ENCODE assay signal across 32 cellular contexts in genomic region chr9:74872619-74873233, GRCh38. TPM values are rescaled to one million over a fixed set of nuclear protein-coding genes. Genes with fewer than 3 reads are reported as not detected.
"Had no signal": no experiment of that assay in that cellular context is flagged by ENCODE, and none has a peak within 500 bp of the region (broad histone marks: within the 10 kb centered on the region; RNA-seq: fewer than 3 reads in every experiment).

No MANE protein-coding gene starts in this region.

- H3K27ac ChIP-seq: ascending aorta, cardiac muscle cell, WERI-Rb-1 had no signal

- H3K36me3 ChIP-seq: ascending aorta, cardiac muscle cell, WERI-Rb-1 had no signal

- FAIRE-seq: bronchial epithelial cell, TTC549 had no signal

- DNase-seq: activated CD4-positive, alpha-beta memory T cell treated with anti-CD3 and anti-CD28 coated beads, Interleukin-2, amount 10 ng/mL, durations not matched to agents 7 days and 5 days; activated CD4-positive, alpha-beta T cell treated with anti-CD3 and anti-CD28 coated beads for 1 hour; activated CD4-positive, alpha-beta T cell treated with anti-CD3 and anti-CD28 coated beads for 36 hours; activated CD4-positive, alpha-beta T cell treated with anti-CD3 and anti-CD28 coated beads for 48 hours; activated CD4-positive, alpha-beta T cell treated with anti-CD3 and anti-CD28 coated beads, Interleukin-2, amount 10 ng/mL, durations not matched to agents 7 days and 5 days; activated CD4-positive, alpha-beta T cell treated with anti-CD3 and anti-CD28 coated beads, Interleukin-2, amount 50 U/mL, for 48 hours; activated CD4-positive, CD25-positive, alpha-beta regulatory T cell; activated CD8-positive, alpha-beta memory T cell treated with anti-CD3 and anti-CD28 coated beads for 24 hours; activated CD8-positive, alpha-beta memory T cell treated with anti-CD3 and anti-CD28 coated beads, Interleukin-2, amount 10 ng/mL, durations not matched to agents 7 days and 5 days; activated CD8-positive, alpha-beta memory T cell treated with anti-CD3 and anti-CD28 coated beads, Interleukin-2, amount 50 U/mL, for 48 hours; activated CD8-positive, alpha-beta T cell treated with anti-CD3 and anti-CD28 coated beads, Interleukin-2, amount 10 ng/mL, durations not matched to agents 7 days and 5 days; activated effector memory CD4-positive, alpha-beta T cell treated with Interleukin-2 at 50 U/mL for 16 hours; activated gamma-delta T cell; activated naive CD4-positive, alpha-beta T cell treated with anti-CD3 and anti-CD28 coated beads, Interleukin-2, amount 10 ng/mL, durations not matched to agents 7 days and 5 days; activated naive CD4-positive, alpha-beta T cell treated with Interleukin-2 at 50 U/mL for 16 hours; activated naive CD8-positive, alpha-beta T cell treated with anti-CD3 and anti-CD28 coated beads, Interleukin-2, amount 10 ng/mL, durations not matched to agents 7 days and 5 days; activated naive CD8-positive, alpha-beta T cell treated with anti-CD3 and anti-CD28 coated beads, Interleukin-2, amount 50 U/mL, for 24 hours; activated T-cell treated with anti-CD3 and anti-CD28 coated beads, Interleukin-2, amount 50 U/mL, for 24 hours; activated T-cell treated with anti-CD3 and anti-CD28 coated beads, Interleukin-2, amount 50 U/mL, for 48 hours; amygdala; anterior cingulate cortex; caudate nucleus; T-helper 1 cell; T-helper 2 cell; T-helper 9 cell; WERI-Rb-1 had no signal

- H3K4me1 ChIP-seq: ascending aorta had no signal

- H3K4me3 ChIP-seq: ascending aorta, cardiac muscle cell had no signal

- H3K9me3 ChIP-seq: ascending aorta had no signal

- ATAC-seq: activated CD4-positive, alpha-beta T cell treated with anti-CD3 and anti-CD28 coated beads for 36 hours; activated CD4-positive, CD25-positive, alpha-beta regulatory T cell treated with anti-CD3 and anti-CD28 coated beads, Interleukin-2, amount 50 U/mL, for 24 hours; activated CD8-positive, alpha-beta memory T cell treated with anti-CD3 and anti-CD28 coated beads, Interleukin-2, amount 10 ng/mL, durations not matched to agents 7 days and 5 days; activated CD8-positive, alpha-beta T cell treated with anti-CD3 and anti-CD28 coated beads, Interleukin-2, amount 10 ng/mL, durations not matched to agents 7 days and 5 days; activated naive CD8-positive, alpha-beta T cell treated with anti-CD3 and anti-CD28 coated beads, Interleukin-2, amount 50 U/mL, for 24 hours; WTC11 had no signal

- H3K27me3 ChIP-seq: ascending aorta, cardiac muscle cell had no signal

RNA-seq across cellular contexts. Expression of gene TRPM6, which starts 15.0 kb away (rescaled TPM):
- total RNA-seq: activated CD4-positive, alpha-beta memory T cell treated with anti-CD3 and anti-CD28 coated beads, Interleukin-2, amount 10 ng/mL, durations not matched to agents 7 days and 5 days; activated CD4-positive, alpha-beta T cell treated with anti-CD3 and anti-CD28 coated beads, Interleukin-2, amount 10 ng/mL, durations not matched to agents 7 days and 5 days; activated CD8-positive, alpha-beta memory T cell treated with anti-CD3 and anti-CD28 coated beads, Interleukin-2, amount 10 ng/mL, durations not matched to agents 7 days and 5 days; activated CD8-positive, alpha-beta T cell treated with anti-CD3 and anti-CD28 coated beads, Interleukin-2, amount 10 ng/mL, durations not matched to agents 7 days and 5 days; activated naive CD8-positive, alpha-beta T cell treated with anti-CD3 and anti-CD28 coated beads, Interleukin-2, amount 10 ng/mL, durations not matched to agents 7 days and 5 days had no signal
- polyA plus RNA-seq: cardiac muscle cell had no signal
